ENCODE assay signal across 1 cellular context in the genomic region with DNA sequence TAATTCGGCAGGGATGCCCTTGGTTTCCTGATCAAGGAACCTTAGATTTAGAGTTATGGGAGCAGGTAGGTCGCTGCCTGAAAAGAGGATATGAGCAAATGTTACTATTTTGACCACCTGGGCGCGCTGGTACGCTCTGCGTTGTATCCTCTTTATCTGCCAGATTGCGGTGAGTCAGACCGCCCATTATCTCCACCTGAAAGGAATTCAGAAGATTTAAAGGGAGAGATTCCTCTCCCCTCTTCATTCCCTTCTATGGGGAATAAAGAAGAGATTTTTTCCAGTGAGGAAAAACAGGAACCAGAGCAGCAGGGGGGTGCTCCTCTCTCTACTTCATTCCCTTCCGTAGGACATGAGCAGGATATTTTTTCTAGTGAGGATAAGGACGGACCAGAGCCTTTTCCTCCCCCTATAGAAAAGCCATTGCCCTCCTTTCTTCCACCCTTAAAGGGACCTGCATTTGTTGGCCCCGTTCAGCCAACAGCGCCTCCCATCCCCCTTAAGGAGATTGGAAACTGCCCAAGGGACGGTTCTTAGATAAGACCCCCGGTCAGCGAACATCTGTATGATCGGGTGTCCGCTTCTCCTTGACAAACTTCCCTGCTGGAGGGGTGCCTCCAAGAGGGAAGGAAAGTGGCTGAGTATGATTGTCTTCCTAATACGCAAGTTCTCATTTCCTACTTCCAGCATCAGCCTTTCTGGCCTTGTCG.
TF ChIP-seq lines count a peak whose summit lies in the region.

No MANE protein-coding gene starts in this region.

TF ChIP-seq in IMR-90, 13 proteins besides CTCF, POLR2A, EP300 and RAD21 (continued from another document):
- TF ChIP-seq USF2 (IDR thresholded peaks at IDR 0.05; ENCODE audit: low read depth, low read length) (no peak), SMC3 (IDR thresholded peaks at IDR 0.05; ENCODE audit: low read depth, low read length) (no peak), MAFK (IDR thresholded peaks at IDR 0.05; ENCODE audit: low read depth, low read length) (no peak), MAZ (IDR thresholded peaks at IDR 0.05; ENCODE audit: borderline replicate concordance, low read depth, low read length) (no peak), CEBPB (IDR thresholded peaks at IDR 0.05; ENCODE audit: low read depth, low read length) (no peak), FOS (IDR thresholded peaks at IDR 0.05; ENCODE audit: low read depth, low read length) (no peak), CHD1 (IDR thresholded peaks at IDR 0.05; ENCODE audit: low read depth, low read length) (no peak)
TF ChIP-seq in IMR-90: peak in this region for 0.
